ENCODE assay signal across 7 cellular contexts in genomic region chr20:62368629-62369507, GRCh38. TPM values are rescaled to one million over a fixed set of nuclear protein-coding genes. Genes with fewer than 3 reads are reported as not detected.
DNase-seq lines count a peak whose midpoint lies in the region; FAIRE-seq and TF ChIP-seq lines count a peak whose summit lies in the region.

No MANE protein-coding gene starts in this region.

- no peak overlapping the region for H2AFZ ChIP-seq in PC-9

- H3K4me1 ChIP-seq in PC-9 (replicated peaks; ENCODE audit: insufficient read depth) (peaks cover 47% of the 10 kb centered on the region), esophagus muscularis mucosa (peaks cover 68 to 92% (median 90%) of the 10 kb centered on the region in 4 donors)

- POLR2A ChIA-PET in PC-9 (lab: Charles Lee; ENCODE audit: unreplicated experiment) = interaction anchor here (0.6 to 2.1 kb wide), 6 partner anchors 10 to 19 kb away, joined by 4 to 10 read pairs (median 6); no protein-coding TSS in a partner anchor

- H3K9me3 ChIP-seq in PC-9 (ENCODE audit: insufficient read depth, low read depth) = no peaks in the 10 kb centered on the region
- no peaks in the 10 kb centered on the region for H3K9me3 ChIP-seq in esophagus muscularis mucosa

- intact Hi-C loops in PC-9 (cut with micrococcal nuclease; ENCODE audit: unreplicated experiment) = loop anchor here (5.0 kb wide), 1 partner anchor 423 kb away; no protein-coding TSS in a partner anchor
- intact Hi-C loops in esophagus muscularis mucosa (cut with DNase I) = no loop called here
- intact Hi-C loops in activated T-helper 1 cell treated with anti-CD3 and anti-CD28 coated beads, Interleukin-12 subunit alpha, Interleukin-12 subunit beta, Interleukin-2, Interleukin-4 antibody, amounts not matched to agents 30 ng/mL and 10 ng/mL and 1 ng/mL, durations not matched to agents 14 hours and 24 hours and 36 hours (cut with micrococcal nuclease) = loop anchor here (5.0 kb wide), 1 partner anchor 67 kb away; the partner anchor contains the start of gene ADRM1

- H3K36me3 ChIP-seq in PC-9 (ENCODE audit: low read depth) = 0 out of 2 replicates have a peak, but pooled peaks cover 5% of the 10 kb centered on the region
- no peaks in the 10 kb centered on the region for H3K36me3 ChIP-seq in esophagus muscularis mucosa

- no peaks in the 10 kb centered on the region for H3K9me3 Mint-ChIP-seq in nephron
- H3K9me3 Mint-ChIP-seq in activated T-helper 1 cell treated with anti-CD3 and anti-CD28 coated beads, Interleukin-12 subunit alpha, Interleukin-12 subunit beta, Interleukin-2, Interleukin-4 antibody, amounts not matched to agents 30 ng/mL and 10 ng/mL and 1 ng/mL, durations not matched to agents 14 hours and 24 hours and 36 hours = no peaks in the 10 kb centered on the region

- CTCF ChIA-PET in PC-9 (lab: Charles Lee) = interaction anchor here (0.6 to 2.2 kb wide), 7 partner anchors 10 to 423 kb away, joined by 3 to 11 read pairs (median 5); partner anchors contain the start of gene RPS21

- H3F3A ChIP-seq in PC-9 (ENCODE audit: insufficient read depth, low read depth) = peaks cover 36% of the 10 kb centered on the region

- TF ChIP-seq EP300 in esophagus muscularis mucosa (IDR thresholded peaks at IDR 0.05) = no peak

- H3K4me3 ChIP-seq in GM12875 (ENCODE audit: low read depth, low read length) = no peak overlapping the region
- peak overlapping the region; percentile 58 for H3K4me3 ChIP-seq in PC-9
- peak overlapping the region; percentile 72 to 96 (median 88) for H3K4me3 ChIP-seq in esophagus muscularis mucosa

- peak overlapping the region; percentile 85 to 98 (median 94) for H3K27ac Mint-ChIP-seq in nephron
- no peak overlapping the region for H3K27ac Mint-ChIP-seq in activated T-helper 1 cell treated with anti-CD3 and anti-CD28 coated beads, Interleukin-12 subunit alpha, Interleukin-12 subunit beta, Interleukin-2, Interleukin-4 antibody, amounts not matched to agents 30 ng/mL and 10 ng/mL and 1 ng/mL, durations not matched to agents 14 hours and 24 hours and 36 hours

- H3K4me2 ChIP-seq in PC-9 = peak overlapping the region; percentile 99

- no peaks in the 10 kb centered on the region for H3K9me2 ChIP-seq in PC-9 (ENCODE audit: insufficient read depth)

- H3K36me3 Mint-ChIP-seq in nephron (ENCODE audit: low read depth) = no peaks in the 10 kb centered on the region
- H3K36me3 Mint-ChIP-seq in activated T-helper 1 cell treated with anti-CD3 and anti-CD28 coated beads, Interleukin-12 subunit alpha, Interleukin-12 subunit beta, Interleukin-2, Interleukin-4 antibody, amounts not matched to agents 30 ng/mL and 10 ng/mL and 1 ng/mL, durations not matched to agents 14 hours and 24 hours and 36 hours (ENCODE audit: low read depth) = no peaks in the 10 kb centered on the region

- no peak for TF ChIP-seq POLR2A in esophagus muscularis mucosa (IDR thresholded peaks at IDR 0.05; ENCODE audit: low read depth)
- no peak for TF ChIP-seq POLR2A in GM12892 (IDR thresholded peaks at IDR 0.05; ENCODE audit: low read depth, low read length)

- peaks cover 31% of the 10 kb centered on the region for H3K4me1 Mint-ChIP-seq in nephron
- H3K4me1 Mint-ChIP-seq in activated T-helper 1 cell treated with anti-CD3 and anti-CD28 coated beads, Interleukin-12 subunit alpha, Interleukin-12 subunit beta, Interleukin-2, Interleukin-4 antibody, amounts not matched to agents 30 ng/mL and 10 ng/mL and 1 ng/mL, durations not matched to agents 14 hours and 24 hours and 36 hours (ENCODE audit: low read depth) = no peaks in the 10 kb centered on the region

- H3K27ac ChIP-seq in PC-9 (peak overlapping the region; percentile 20; the same call in 1 of the 2 replicates), esophagus muscularis mucosa (replicated peaks in 1 of 4) (peak overlapping the region; percentile 93 to 97 (median 94))

- H3K27me3 ChIP-seq in PC-9 (ENCODE audit: insufficient read depth, low read depth) (no peaks in the 10 kb centered on the region), esophagus muscularis mucosa (no peaks in the 10 kb centered on the region)

- peak overlapping the region; percentile 81 to 85 (median 83) for H3K4me3 Mint-ChIP-seq in nephron
- H3K4me3 Mint-ChIP-seq in activated T-helper 1 cell treated with anti-CD3 and anti-CD28 coated beads, Interleukin-12 subunit alpha, Interleukin-12 subunit beta, Interleukin-2, Interleukin-4 antibody, amounts not matched to agents 30 ng/mL and 10 ng/mL and 1 ng/mL, durations not matched to agents 14 hours and 24 hours and 36 hours = no peak overlapping the region

- peaks cover 4% of the 10 kb centered on the region for H3K27me3 Mint-ChIP-seq in nephron (ENCODE audit: low read depth)
- H3K27me3 Mint-ChIP-seq in activated T-helper 1 cell treated with anti-CD3 and anti-CD28 coated beads, Interleukin-12 subunit alpha, Interleukin-12 subunit beta, Interleukin-2, Interleukin-4 antibody, amounts not matched to agents 30 ng/mL and 10 ng/mL and 1 ng/mL, durations not matched to agents 14 hours and 24 hours and 36 hours (ENCODE audit: insufficient read depth) = peaks cover 27% of the 10 kb centered on the region

- H4K20me1 ChIP-seq in PC-9 (ENCODE audit: insufficient read depth) = peaks cover 11% of the 10 kb centered on the region; the same call in 1 of the 2 replicates

- DNase-seq in PC-9 (peak; percentile 53 to 80), esophagus muscularis mucosa (ENCODE audit: extremely low spot score) (no peak), T-helper 2 cell (no peak), GM12892 (ENCODE audit: insufficient read length) (no peak)
- no peak for DNase-seq in activated T-helper 1 cell treated with anti-CD3 and anti-CD28 coated beads, Interleukin-12 subunit alpha, Interleukin-12 subunit beta, Interleukin-2, Interleukin-4 antibody, amounts not matched to agents 30 ng/mL and 10 ng/mL and 1 ng/mL, durations not matched to agents 14 hours and 24 hours and 36 hours (ENCODE audit: low spot score)

- H3K79me2 ChIP-seq in PC-9 (ENCODE audit: low read depth) = peaks cover 33% of the 10 kb centered on the region

- 3% methylated on average over 18 of the region's 26 CpGs for WGBS in esophagus muscularis mucosa

- no peak for FAIRE-seq in GM12892 (lab: Jason Lieb, UNC)

- TF ChIP-seq CTCF in GM12875 (IDR thresholded peaks at IDR 0.05; ENCODE audit: borderline replicate concordance, insufficient read depth, low read depth, low read length) (peak; percentile 42; the same call in 1 of the 2 replicates), PC-9 (conservative IDR thresholded peaks at IDR 0.05) (peak; percentile 43; the same call in 1 of the 2 replicates), esophagus muscularis mucosa (IDR thresholded peaks at IDR 0.05) (peak; percentile 13 to 51 (median 19)), nephron (IDR thresholded peaks at IDR 0.05; ENCODE audit: unreplicated experiment in 3 of 3) (peak; percentile 50 to 67 (median 55))

- no TSS peak for BruUV-seq in PC-9 (replicated peaks; lab: Mats Ljungman, UMichigan)

RNA-seq across cellular contexts. Expression of gene LAMA5, which starts 1.8 kb away (rescaled TPM):
- total RNA-seq in PC-9 (2021) (700 and 744 TPM in 2 replicates), esophagus muscularis mucosa (100 to 1,000 TPM in 3 of 4 donors, 10 to 100 TPM in 1; 70.1 to 257 (median 150) TPM)
- 0.83 and 1.2 TPM in 2 replicates for total RNA-seq in activated T-helper 1 cell treated with anti-CD3 and anti-CD28 coated beads, Interleukin-12 subunit alpha, Interleukin-12 subunit beta, Interleukin-2, Interleukin-4 antibody, amounts not matched to agents 30 ng/mL and 10 ng/mL and 1 ng/mL, durations not matched to agents 14 hours and 24 hours and 36 hours
- polyA plus RNA-seq in GM12892 (2012; ENCODE audit: missing spikeins) = 1.6 TPM

RNA-seq across cellular contexts. Expression of gene RPS21, which starts 18.0 kb away (rescaled TPM):
- 2,188 and 2,275 TPM in 2 replicates for total RNA-seq in PC-9 (2021)
- total RNA-seq in esophagus muscularis mucosa = 1,000 to 10,000 TPM in 2 of 4 donors, 100 to 1,000 TPM in 2; 581 to 2,787 (median 1,391) TPM
- total RNA-seq in activated T-helper 1 cell treated with anti-CD3 and anti-CD28 coated beads, Interleukin-12 subunit alpha, Interleukin-12 subunit beta, Interleukin-2, Interleukin-4 antibody, amounts not matched to agents 30 ng/mL and 10 ng/mL and 1 ng/mL, durations not matched to agents 14 hours and 24 hours and 36 hours = 1,907 and 1,920 TPM in 2 replicates
- 4,195 TPM for polyA plus RNA-seq in GM12892 (2012; ENCODE audit: missing spikeins)

RNA-seq across cellular contexts. Expression of gene CABLES2, which starts 38.2 kb away (rescaled TPM):
- 11.2 and 14.1 TPM in 2 replicates for total RNA-seq in PC-9 (2021)
- 1 to 10 TPM; 2.0 to 6.9 (median 4.1) TPM for total RNA-seq in esophagus muscularis mucosa
- total RNA-seq in activated T-helper 1 cell treated with anti-CD3 and anti-CD28 coated beads, Interleukin-12 subunit alpha, Interleukin-12 subunit beta, Interleukin-2, Interleukin-4 antibody, amounts not matched to agents 30 ng/mL and 10 ng/mL and 1 ng/mL, durations not matched to agents 14 hours and 24 hours and 36 hours = 12.9 and 15.7 TPM in 2 replicates
- polyA plus RNA-seq in GM12892 (2012; ENCODE audit: missing spikeins) = 6.3 TPM

RNA-seq across cellular contexts. Expression of gene RBBP8NL, which starts 58.5 kb away (rescaled TPM):
- total RNA-seq in PC-9 (2021) (8.7 and 14.0 TPM in 2 replicates), esophagus muscularis mucosa (not detected)
- not detected in 2 replicates for total RNA-seq in activated T-helper 1 cell treated with anti-CD3 and anti-CD28 coated beads, Interleukin-12 subunit alpha, Interleukin-12 subunit beta, Interleukin-2, Interleukin-4 antibody, amounts not matched to agents 30 ng/mL and 10 ng/mL and 1 ng/mL, durations not matched to agents 14 hours and 24 hours and 36 hours
- not detected for polyA plus RNA-seq in GM12892 (2012; ENCODE audit: missing spikeins)

Comparison
In these comparisons a context has a peak if more than half of its experiments do, and no peak if none do; other contexts are left out.
1. DNase-seq: peak in PC-9 (2 of 2); none in esophagus muscularis mucosa (single experiment), T-helper 2 cell (0 of 5), activated T-helper 1 cell treated with anti-CD3 and anti-CD28 coated beads, Interleukin-12 subunit alpha, Interleukin-12 subunit beta, Interleukin-2, Interleukin-4 antibody, amounts not matched to agents 30 ng/mL and 10 ng/mL and 1 ng/mL, durations not matched to agents 14 hours and 24 hours and 36 hours (single experiment) and GM12892 (single experiment).
2. RNA of gene LAMA5, which starts 1.8 kb away (total RNA-seq): 700 to 744 TPM in PC-9 and 70.1 to 257 TPM in esophagus muscularis mucosa; 0.83 to 1.2 TPM in activated T-helper 1 cell treated with anti-CD3 and anti-CD28 coated beads, Interleukin-12 subunit alpha, Interleukin-12 subunit beta, Interleukin-2, Interleukin-4 antibody, amounts not matched to agents 30 ng/mL and 10 ng/mL and 1 ng/mL, durations not matched to agents 14 hours and 24 hours and 36 hours; every median in the first group is over 10 times any median in the second.
3. Peak in every context shown above with its lines, with median percentiles within 50 percentile points of each other: CTCF ChIP-seq.